In genomic region chr9:93815135-93815534, GRCh38 we compare ENCODE assay signal across 2 cellular contexts.
TF ChIP-seq lines count a peak whose summit lies in the region.

No MANE protein-coding gene starts in this region.

TF ChIP-seq in SK-N-SH, 30 proteins besides CTCF, POLR2A, EP300 and RAD21 (continued from another document):
- TF ChIP-seq, protein P1, sequence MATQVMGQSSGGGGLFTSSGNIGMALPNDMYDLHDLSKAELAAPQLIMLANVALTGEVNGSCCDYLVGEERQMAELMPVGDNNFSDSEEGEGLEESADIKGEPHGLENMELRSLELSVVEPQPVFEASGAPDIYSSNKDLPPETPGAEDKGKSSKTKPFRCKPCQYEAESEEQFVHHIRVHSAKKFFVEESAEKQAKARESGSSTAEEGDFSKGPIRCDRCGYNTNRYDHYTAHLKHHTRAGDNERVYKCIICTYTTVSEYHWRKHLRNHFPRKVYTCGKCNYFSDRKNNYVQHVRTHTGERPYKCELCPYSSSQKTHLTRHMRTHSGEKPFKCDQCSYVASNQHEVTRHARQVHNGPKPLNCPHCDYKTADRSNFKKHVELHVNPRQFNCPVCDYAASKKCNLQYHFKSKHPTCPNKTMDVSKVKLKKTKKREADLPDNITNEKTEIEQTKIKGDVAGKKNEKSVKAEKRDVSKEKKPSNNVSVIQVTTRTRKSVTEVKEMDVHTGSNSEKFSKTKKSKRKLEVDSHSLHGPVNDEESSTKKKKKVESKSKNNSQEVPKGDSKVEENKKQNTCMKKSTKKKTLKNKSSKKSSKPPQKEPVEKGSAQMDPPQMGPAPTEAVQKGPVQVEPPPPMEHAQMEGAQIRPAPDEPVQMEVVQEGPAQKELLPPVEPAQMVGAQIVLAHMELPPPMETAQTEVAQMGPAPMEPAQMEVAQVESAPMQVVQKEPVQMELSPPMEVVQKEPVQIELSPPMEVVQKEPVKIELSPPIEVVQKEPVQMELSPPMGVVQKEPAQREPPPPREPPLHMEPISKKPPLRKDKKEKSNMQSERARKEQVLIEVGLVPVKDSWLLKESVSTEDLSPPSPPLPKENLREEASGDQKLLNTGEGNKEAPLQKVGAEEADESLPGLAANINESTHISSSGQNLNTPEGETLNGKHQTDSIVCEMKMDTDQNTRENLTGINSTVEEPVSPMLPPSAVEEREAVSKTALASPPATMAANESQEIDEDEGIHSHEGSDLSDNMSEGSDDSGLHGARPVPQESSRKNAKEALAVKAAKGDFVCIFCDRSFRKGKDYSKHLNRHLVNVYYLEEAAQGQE (IDR thresholded peaks at IDR 0.05; ENCODE audit: low read depth, low read length): no peak
- TF ChIP-seq RFX5 (IDR thresholded peaks at IDR 0.05; ENCODE audit: low read length) (no peak), YY1 (IDR thresholded peaks at IDR 0.05; ENCODE audit: low read depth) (no peak), GATA2 (CRISPR knock-in tag; IDR thresholded peaks at IDR 0.05) (no peak), PBX3 (IDR thresholded peaks at IDR 0.05) (no peak), NFIC (IDR thresholded peaks at IDR 0.05; ENCODE audit: borderline replicate concordance) (no peak), SIN3A (IDR thresholded peaks at IDR 0.05; ENCODE audit: borderline replicate concordance, low read depth, low read length) (no peak), FOSL2 (IDR thresholded peaks at IDR 0.05; ENCODE audit: borderline replicate concordance, low read depth) (no peak), MAX (IDR thresholded peaks at IDR 0.05; ENCODE audit: low read depth) (no peak), ELF1 (IDR thresholded peaks at IDR 0.05) (no peak), RXRA (IDR thresholded peaks at IDR 0.05; ENCODE audit: borderline replicate concordance, low read depth) (no peak), FOXM1 (IDR thresholded peaks at IDR 0.05; ENCODE audit: low read depth) (no peak), FOXJ3 (CRISPR knock-in tag; IDR thresholded peaks at IDR 0.05) (no peak)
- TF ChIP-seq, protein P2, sequence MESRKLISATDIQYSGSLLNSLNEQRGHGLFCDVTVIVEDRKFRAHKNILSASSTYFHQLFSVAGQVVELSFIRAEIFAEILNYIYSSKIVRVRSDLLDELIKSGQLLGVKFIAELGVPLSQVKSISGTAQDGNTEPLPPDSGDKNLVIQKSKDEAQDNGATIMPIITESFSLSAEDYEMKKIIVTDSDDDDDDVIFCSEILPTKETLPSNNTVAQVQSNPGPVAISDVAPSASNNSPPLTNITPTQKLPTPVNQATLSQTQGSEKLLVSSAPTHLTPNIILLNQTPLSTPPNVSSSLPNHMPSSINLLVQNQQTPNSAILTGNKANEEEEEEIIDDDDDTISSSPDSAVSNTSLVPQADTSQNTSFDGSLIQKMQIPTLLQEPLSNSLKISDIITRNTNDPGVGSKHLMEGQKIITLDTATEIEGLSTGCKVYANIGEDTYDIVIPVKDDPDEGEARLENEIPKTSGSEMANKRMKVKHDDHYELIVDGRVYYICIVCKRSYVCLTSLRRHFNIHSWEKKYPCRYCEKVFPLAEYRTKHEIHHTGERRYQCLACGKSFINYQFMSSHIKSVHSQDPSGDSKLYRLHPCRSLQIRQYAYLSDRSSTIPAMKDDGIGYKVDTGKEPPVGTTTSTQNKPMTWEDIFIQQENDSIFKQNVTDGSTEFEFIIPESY (IDR thresholded peaks at IDR 0.05; ENCODE audit: borderline replicate concordance, low read depth): no peak

TF ChIP-seq in HepG2, 621 proteins besides CTCF, POLR2A, EP300 and RAD21 (continued from another document):
- no peak for TF ChIP-seq HES4 (CRISPR knock-in tag; IDR thresholded peaks at IDR 0.05; ENCODE audit: borderline replicate concordance)
- TF ChIP-seq SRF (IDR thresholded peaks at IDR 0.05; ENCODE audit: low read depth, low read length): no peak
- no peak for TF ChIP-seq ZBTB10 (CRISPR knock-in tag; IDR thresholded peaks at IDR 0.05; ENCODE audit: borderline replicate concordance)
- TF ChIP-seq ZNF557 (CRISPR knock-in tag; IDR thresholded peaks at IDR 0.05): no peak
- no peak for TF ChIP-seq ZNF234 (CRISPR knock-in tag; conservative IDR thresholded peaks at IDR 0.05)
